1 cellular context compared by ENCODE assay signal in the genomic region with DNA sequence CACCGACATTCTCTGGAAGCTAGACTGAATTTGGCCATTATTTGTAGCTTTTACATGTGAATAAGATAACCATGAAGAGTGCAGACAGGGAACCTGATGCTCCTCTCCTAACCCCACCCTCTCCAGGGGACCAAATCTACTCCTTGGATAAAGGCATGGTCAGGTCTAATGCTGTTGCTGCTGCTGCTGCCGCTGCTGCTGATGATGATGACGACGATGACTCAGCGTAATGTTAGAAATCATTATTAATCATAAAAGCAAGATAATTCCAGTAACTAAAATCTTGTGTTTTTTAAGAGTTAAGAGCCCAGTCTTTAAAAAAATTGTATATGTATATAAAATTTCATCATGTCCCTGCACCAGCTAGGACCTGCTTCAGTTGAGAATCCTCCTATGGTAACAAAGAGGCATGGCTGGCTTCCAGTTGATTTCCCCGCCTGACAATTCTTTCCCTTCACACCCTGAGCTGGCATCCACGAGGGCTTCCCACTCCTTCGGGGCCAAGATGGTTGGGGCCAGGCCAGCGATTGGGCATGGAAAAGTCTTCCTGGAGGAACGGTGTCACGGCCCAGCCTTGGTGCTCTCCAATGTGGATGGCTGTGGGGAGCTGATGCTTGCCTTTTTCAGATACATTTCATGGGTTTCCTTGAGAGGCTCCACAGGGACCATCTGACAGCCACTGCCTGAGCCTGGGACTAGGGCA.
TF ChIP-seq lines count a peak whose summit lies in the region.

No MANE protein-coding gene starts in this region.

TF ChIP-seq in WTC11, 78 proteins besides CTCF, POLR2A, EP300 and RAD21 (continued from another document):
- TF ChIP-seq, protein P1, sequence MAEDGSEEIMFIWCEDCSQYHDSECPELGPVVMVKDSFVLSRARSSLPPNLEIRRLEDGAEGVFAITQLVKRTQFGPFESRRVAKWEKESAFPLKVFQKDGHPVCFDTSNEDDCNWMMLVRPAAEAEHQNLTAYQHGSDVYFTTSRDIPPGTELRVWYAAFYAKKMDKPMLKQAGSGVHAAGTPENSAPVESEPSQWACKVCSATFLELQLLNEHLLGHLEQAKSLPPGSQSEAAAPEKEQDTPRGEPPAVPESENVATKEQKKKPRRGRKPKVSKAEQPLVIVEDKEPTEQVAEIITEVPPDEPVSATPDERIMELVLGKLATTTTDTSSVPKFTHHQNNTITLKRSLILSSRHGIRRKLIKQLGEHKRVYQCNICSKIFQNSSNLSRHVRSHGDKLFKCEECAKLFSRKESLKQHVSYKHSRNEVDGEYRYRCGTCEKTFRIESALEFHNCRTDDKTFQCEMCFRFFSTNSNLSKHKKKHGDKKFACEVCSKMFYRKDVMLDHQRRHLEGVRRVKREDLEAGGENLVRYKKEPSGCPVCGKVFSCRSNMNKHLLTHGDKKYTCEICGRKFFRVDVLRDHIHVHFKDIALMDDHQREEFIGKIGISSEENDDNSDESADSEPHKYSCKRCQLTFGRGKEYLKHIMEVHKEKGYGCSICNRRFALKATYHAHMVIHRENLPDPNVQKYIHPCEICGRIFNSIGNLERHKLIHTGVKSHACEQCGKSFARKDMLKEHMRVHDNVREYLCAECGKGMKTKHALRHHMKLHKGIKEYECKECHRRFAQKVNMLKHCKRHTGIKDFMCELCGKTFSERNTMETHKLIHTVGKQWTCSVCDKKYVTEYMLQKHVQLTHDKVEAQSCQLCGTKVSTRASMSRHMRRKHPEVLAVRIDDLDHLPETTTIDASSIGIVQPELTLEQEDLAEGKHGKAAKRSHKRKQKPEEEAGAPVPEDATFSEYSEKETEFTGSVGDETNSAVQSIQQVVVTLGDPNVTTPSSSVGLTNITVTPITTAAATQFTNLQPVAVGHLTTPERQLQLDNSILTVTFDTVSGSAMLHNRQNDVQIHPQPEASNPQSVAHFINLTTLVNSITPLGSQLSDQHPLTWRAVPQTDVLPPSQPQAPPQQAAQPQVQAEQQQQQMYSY (CRISPR knock-in tag; IDR thresholded peaks at IDR 0.05): no peak
- TF ChIP-seq NR1H2 (CRISPR knock-in tag; IDR thresholded peaks at IDR 0.05) (no peak), JAZF1 (CRISPR knock-in tag; IDR thresholded peaks at IDR 0.05) (no peak), ZNF396 (CRISPR knock-in tag; IDR thresholded peaks at IDR 0.05; ENCODE audit: borderline replicate concordance) (no peak), ZNF425 (CRISPR knock-in tag; conservative IDR thresholded peaks at IDR 0.05) (no peak), SMAD3 (CRISPR knock-in tag; IDR thresholded peaks at IDR 0.05; ENCODE audit: borderline replicate concordance) (no peak), ZNF317 (CRISPR knock-in tag; IDR thresholded peaks at IDR 0.05; ENCODE audit: borderline replicate concordance, low read depth) (no peak), ZNF138 (CRISPR knock-in tag; conservative IDR thresholded peaks at IDR 0.05) (no peak), ZNF219 (CRISPR knock-in tag; IDR thresholded peaks at IDR 0.05; ENCODE audit: borderline replicate concordance) (no peak), ZNF121 (CRISPR knock-in tag; IDR thresholded peaks at IDR 0.05) (no peak), GABPB1 (CRISPR knock-in tag; IDR thresholded peaks at IDR 0.05) (no peak), SP1 (CRISPR knock-in tag; conservative IDR thresholded peaks at IDR 0.05) (no peak)
